ENCODE assay signal across 17 cellular contexts in the genomic region with DNA sequence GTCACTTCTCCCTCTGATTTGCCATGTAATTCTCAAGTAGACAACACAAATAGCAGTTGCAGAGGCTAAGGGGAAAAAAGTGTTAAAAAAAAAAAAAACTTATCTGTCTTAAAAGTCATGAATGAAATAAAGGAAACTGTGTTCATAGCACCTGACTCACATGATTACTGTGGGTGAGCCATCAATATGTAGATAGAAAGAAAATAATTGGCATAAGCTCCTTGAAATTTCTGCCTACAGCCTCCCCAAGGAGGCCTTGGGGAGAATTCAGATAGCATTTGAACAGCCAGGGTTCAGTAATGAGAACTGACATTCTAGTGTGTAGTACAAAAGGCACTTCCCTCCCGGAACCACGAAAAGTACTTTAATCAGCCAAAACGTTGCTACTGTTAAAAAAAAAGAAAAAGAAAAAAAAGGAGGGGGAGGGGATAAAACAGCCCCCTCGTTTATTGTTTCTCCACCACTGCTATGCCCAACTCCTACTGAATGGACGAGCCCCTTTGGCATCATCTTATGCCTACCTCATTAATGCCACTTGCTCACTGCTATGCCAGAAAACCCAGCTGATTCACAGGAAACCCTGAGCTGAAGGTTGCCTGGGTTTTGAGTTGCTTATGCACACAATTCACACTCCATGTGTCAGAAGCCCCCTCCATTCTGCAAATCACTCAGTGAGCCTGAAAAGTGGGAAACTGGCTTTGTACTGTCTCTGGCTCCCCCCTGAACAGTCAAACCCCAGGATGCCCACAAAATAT.
DNase-seq lines count a peak whose midpoint lies in the region; ATAC-seq and TF ChIP-seq lines count a peak whose summit lies in the region.
"Had no signal": no experiment of that assay in that cellular context is flagged by ENCODE, and none has a peak within 500 bp of the region (broad histone marks: within the 10 kb centered on the region; RNA-seq: fewer than 3 reads in every experiment).

No MANE protein-coding gene starts in this region.

- no peak for ATAC-seq in natural killer cell treated with Interleukin-12 subunit alpha and Interleukin-12 subunit beta and Interleukin-15 and Interleukin-18, amount 100 ng/mL, for 72 hours
- no peak for ATAC-seq in natural killer cell
- peak; percentile 18 for ATAC-seq in naive thymus-derived CD4-positive, alpha-beta T cell
- ATAC-seq in HG03354 (IDR thresholded peaks at IDR 0.05; ENCODE audit: poor library complexity, severe bottlenecking, unreplicated experiment) = no peak

- H3K27me3 ChIP-seq in naive thymus-derived CD4-positive, alpha-beta T cell (ENCODE audit: control insufficient read depth in 2 of 2, insufficient read depth in 2 of 2, low read length in 2 of 2) = no peaks in the 10 kb centered on the region
- H3K27me3 ChIP-seq in thymus (ENCODE audit: control insufficient read depth, insufficient read depth) = no peaks in the 10 kb centered on the region
- H3K27me3 ChIP-seq: BLaER1 had no signal

- peak overlapping the region; percentile 10 for H3K4me3 Mint-ChIP-seq in natural killer cell treated with Interleukin-12 subunit alpha and Interleukin-12 subunit beta and Interleukin-15 and Interleukin-18, amount 100 ng/mL, for 72 hours
- H3K4me3 Mint-ChIP-seq in natural killer cell = no peak overlapping the region
- H3K4me3 Mint-ChIP-seq in activated T-helper 2 cell treated with anti-CD3 and anti-CD28 coated beads, Interferon-gamma antibody, Interleukin-2, Interleukin-4, amounts not matched to agents 10 μg/mL and 5 μg/mL and 100 μg/mL, durations not matched to agents 14 hours and 24 hours and 36 hours (ENCODE audit: low read depth) = no peak overlapping the region
- H3K4me3 Mint-ChIP-seq in naive thymus-derived CD4-positive, alpha-beta T cell = peak overlapping the region in 6 of 10 donors; percentile 18 to 65 (median 42)

- peaks cover 17 to 21% of the 10 kb centered on the region in 2 donors for H3K27me3 Mint-ChIP-seq in natural killer cell treated with Interleukin-12 subunit alpha and Interleukin-12 subunit beta and Interleukin-15 and Interleukin-18, amount 100 ng/mL, for 72 hours
- H3K27me3 Mint-ChIP-seq in natural killer cell (ENCODE audit: low read depth in 2 of 2) = peaks cover 8 to 25% of the 10 kb centered on the region in 2 donors
- no peaks in the 10 kb centered on the region for H3K27me3 Mint-ChIP-seq in activated T-helper 2 cell treated with anti-CD3 and anti-CD28 coated beads, Interferon-gamma antibody, Interleukin-2, Interleukin-4, amounts not matched to agents 10 μg/mL and 5 μg/mL and 100 μg/mL, durations not matched to agents 14 hours and 24 hours and 36 hours (ENCODE audit: low read depth)
- peaks cover 0 to 3% (median 0%) of the 10 kb centered on the region in 5 donors for H3K27me3 Mint-ChIP-seq in naive thymus-derived CD4-positive, alpha-beta T cell

- H3K27ac Mint-ChIP-seq in natural killer cell treated with Interleukin-12 subunit alpha and Interleukin-12 subunit beta and Interleukin-15 and Interleukin-18, amount 100 ng/mL, for 72 hours = peak overlapping the region; percentile 31 to 36
- H3K27ac Mint-ChIP-seq in natural killer cell = no peak overlapping the region
- H3K27ac Mint-ChIP-seq in activated T-helper 2 cell treated with anti-CD3 and anti-CD28 coated beads, Interferon-gamma antibody, Interleukin-2, Interleukin-4, amounts not matched to agents 10 μg/mL and 5 μg/mL and 100 μg/mL, durations not matched to agents 14 hours and 24 hours and 36 hours = peak overlapping the region; percentile 73
- H3K27ac Mint-ChIP-seq in naive thymus-derived CD4-positive, alpha-beta T cell = peak overlapping the region in 5 of 9 donors; percentile 22 to 84 (median 58)

- H3K36me3 ChIP-seq in naive thymus-derived CD4-positive, alpha-beta T cell (ENCODE audit: control insufficient read depth in 2 of 3, insufficient read depth in 3 of 3, low read length in 3 of 3) = no peaks in the 10 kb centered on the region
- no peaks in the 10 kb centered on the region for H3K36me3 ChIP-seq in thymus (ENCODE audit: control insufficient read depth, insufficient read depth)
- H3K36me3 ChIP-seq: BLaER1, prostate gland had no signal

- CTCF ChIA-PET in naive thymus-derived CD4-positive, alpha-beta T cell (lab: Charles Lee) = interaction anchor here (0.7 to 2.0 kb wide), 2 partner anchors 9 to 31 kb away, joined by 3 to 4 read pairs; no protein-coding TSS in a partner anchor

- intact Hi-C loops in natural killer cell (cut with micrococcal nuclease) = no loop called here
- intact Hi-C loops in activated T-helper 2 cell treated with anti-CD3 and anti-CD28 coated beads, Interferon-gamma antibody, Interleukin-2, Interleukin-4, amounts not matched to agents 10 μg/mL and 5 μg/mL and 100 μg/mL, durations not matched to agents 14 hours and 24 hours and 36 hours (cut with micrococcal nuclease) = loop anchor here (1.0 kb wide), 1 partner anchor 8 kb away; no protein-coding TSS in a partner anchor
- intact Hi-C loops in naive thymus-derived CD4-positive, alpha-beta T cell (cut with micrococcal nuclease) = loop anchor here in 1 of 2 donors (10.0 kb wide), 1 partner anchor 244 kb away; no protein-coding TSS in a partner anchor

- H3K9me3 ChIP-seq in naive thymus-derived CD4-positive, alpha-beta T cell (ENCODE audit: control insufficient read depth in 2 of 3, low read length in 3 of 3) = no peaks in the 10 kb centered on the region
- H3K9me3 ChIP-seq in thymus (ENCODE audit: control insufficient read depth) = no peaks in the 10 kb centered on the region
- H3K9me3 ChIP-seq: BLaER1, prostate gland had no signal

- peaks cover 9% of the 10 kb centered on the region for H3K36me3 Mint-ChIP-seq in natural killer cell treated with Interleukin-12 subunit alpha and Interleukin-12 subunit beta and Interleukin-15 and Interleukin-18, amount 100 ng/mL, for 72 hours
- no peaks in the 10 kb centered on the region for H3K36me3 Mint-ChIP-seq in natural killer cell
- peaks cover 5% of the 10 kb centered on the region for H3K36me3 Mint-ChIP-seq in activated T-helper 2 cell treated with anti-CD3 and anti-CD28 coated beads, Interferon-gamma antibody, Interleukin-2, Interleukin-4, amounts not matched to agents 10 μg/mL and 5 μg/mL and 100 μg/mL, durations not matched to agents 14 hours and 24 hours and 36 hours (ENCODE audit: low read depth)
- peaks cover 0 to 1% (median 0%) of the 10 kb centered on the region in 5 donors for H3K36me3 Mint-ChIP-seq in naive thymus-derived CD4-positive, alpha-beta T cell

- no peak overlapping the region for H3K27ac ChIP-seq in naive thymus-derived CD4-positive, alpha-beta T cell (ENCODE audit: low read depth, low read length)
- peak overlapping the region; percentile 54 for H3K27ac ChIP-seq in thymus (ENCODE audit: low read depth)
- H3K27ac ChIP-seq: BLaER1, prostate gland had no signal

- POLR2A ChIA-PET in naive thymus-derived CD4-positive, alpha-beta T cell (lab: Charles Lee) = no interaction called here

- 15% methylated on average over 5 of the region's 5 CpGs for WGBS in thymus

- H3K4me3 ChIP-seq in naive thymus-derived CD4-positive, alpha-beta T cell (ENCODE audit: low read length) = no peak overlapping the region
- H3K4me3 ChIP-seq in thymus (ENCODE audit: low read length) = no peak overlapping the region
- H3K4me3 ChIP-seq: BLaER1, GM12878, prostate gland had no signal

- no peak for TF ChIP-seq CTCF in natural killer cell (IDR thresholded peaks at IDR 0.05)

- peaks cover 0 to 6% of the 10 kb centered on the region in 2 donors for H3K4me1 ChIP-seq in naive thymus-derived CD4-positive, alpha-beta T cell (ENCODE audit: control insufficient read depth in 2 of 2, insufficient read depth in 2 of 2, low read length in 2 of 2)
- peaks cover 54% of the 10 kb centered on the region for H3K4me1 ChIP-seq in thymus (ENCODE audit: control insufficient read depth, insufficient read depth, low read length)
- H3K4me1 ChIP-seq: BLaER1 had no signal

- peaks cover 19 to 21% of the 10 kb centered on the region in 2 donors for H3K4me1 Mint-ChIP-seq in natural killer cell treated with Interleukin-12 subunit alpha and Interleukin-12 subunit beta and Interleukin-15 and Interleukin-18, amount 100 ng/mL, for 72 hours (ENCODE audit: low read depth in 2 of 2)
- peaks cover 10 to 15% of the 10 kb centered on the region in 2 donors for H3K4me1 Mint-ChIP-seq in natural killer cell
- peaks cover 55% of the 10 kb centered on the region for H3K4me1 Mint-ChIP-seq in activated T-helper 2 cell treated with anti-CD3 and anti-CD28 coated beads, Interferon-gamma antibody, Interleukin-2, Interleukin-4, amounts not matched to agents 10 μg/mL and 5 μg/mL and 100 μg/mL, durations not matched to agents 14 hours and 24 hours and 36 hours (ENCODE audit: low read depth)
- H3K4me1 Mint-ChIP-seq in naive thymus-derived CD4-positive, alpha-beta T cell = peaks cover 5 to 55% (median 38%) of the 10 kb centered on the region in 7 donors

- no peaks in the 10 kb centered on the region for H3K9me3 Mint-ChIP-seq in natural killer cell treated with Interleukin-12 subunit alpha and Interleukin-12 subunit beta and Interleukin-15 and Interleukin-18, amount 100 ng/mL, for 72 hours
- no peaks in the 10 kb centered on the region for H3K9me3 Mint-ChIP-seq in natural killer cell
- H3K9me3 Mint-ChIP-seq in activated T-helper 2 cell treated with anti-CD3 and anti-CD28 coated beads, Interferon-gamma antibody, Interleukin-2, Interleukin-4, amounts not matched to agents 10 μg/mL and 5 μg/mL and 100 μg/mL, durations not matched to agents 14 hours and 24 hours and 36 hours = no peaks in the 10 kb centered on the region
- H3K9me3 Mint-ChIP-seq in naive thymus-derived CD4-positive, alpha-beta T cell = peaks cover 0 to 4% (median 0%) of the 10 kb centered on the region in 11 donors

- DNase-seq in natural killer cell treated with Interleukin-12 subunit alpha and Interleukin-12 subunit beta and Interleukin-15 and Interleukin-18, amount 100 ng/mL, for 72 hours (ENCODE audit: low spot score) = no peak
- DNase-seq in natural killer cell (no peak), LoVo (ENCODE audit: low spot score) (no peak)
- no peak for DNase-seq in activated T-helper 2 cell treated with anti-CD3 and anti-CD28 coated beads, Interferon-gamma antibody, Interleukin-2, Interleukin-4, amounts not matched to agents 10 μg/mL and 5 μg/mL and 100 μg/mL, durations not matched to agents 14 hours and 24 hours and 36 hours (ENCODE audit: low spot score)
- DNase-seq in naive thymus-derived CD4-positive, alpha-beta T cell = no peak
- DNase-seq in effector CD4-positive, alpha-beta T cell = no peak
- DNase-seq: activated CD8-positive, alpha-beta memory T cell treated with anti-CD3 and anti-CD28 coated beads, Interleukin-2, amount 50 U/mL, for 48 hours; aorta; DND-41; NCI-H2171; SHP77; stimulated activated CD8-positive, alpha-beta memory T cell treated with anti-CD3 and anti-CD28 coated beads, Interleukin-4, amount 100 ng/mL, for 48 hours had no signal

Comparison
In these comparisons a context has a peak if more than half of its experiments do, and no peak if none do; other contexts are left out.
1. H3K27ac Mint-ChIP-seq: peak in natural killer cell treated with Interleukin-12 subunit alpha and Interleukin-12 subunit beta and Interleukin-15 and Interleukin-18, amount 100 ng/mL, for 72 hours (2 of 2), activated T-helper 2 cell treated with anti-CD3 and anti-CD28 coated beads, Interferon-gamma antibody, Interleukin-2, Interleukin-4, amounts not matched to agents 10 μg/mL and 5 μg/mL and 100 μg/mL, durations not matched to agents 14 hours and 24 hours and 36 hours (single experiment) and naive thymus-derived CD4-positive, alpha-beta T cell (5 of 9); none in natural killer cell (0 of 2).
2. H3K4me3 Mint-ChIP-seq: peak in natural killer cell treated with Interleukin-12 subunit alpha and Interleukin-12 subunit beta and Interleukin-15 and Interleukin-18, amount 100 ng/mL, for 72 hours (single experiment) and naive thymus-derived CD4-positive, alpha-beta T cell (6 of 10); none in natural killer cell (single experiment) and activated T-helper 2 cell treated with anti-CD3 and anti-CD28 coated beads, Interferon-gamma antibody, Interleukin-2, Interleukin-4, amounts not matched to agents 10 μg/mL and 5 μg/mL and 100 μg/mL, durations not matched to agents 14 hours and 24 hours and 36 hours (single experiment).